Comparison of ENCODE assay signal across 28 cellular contexts in the genomic region with DNA sequence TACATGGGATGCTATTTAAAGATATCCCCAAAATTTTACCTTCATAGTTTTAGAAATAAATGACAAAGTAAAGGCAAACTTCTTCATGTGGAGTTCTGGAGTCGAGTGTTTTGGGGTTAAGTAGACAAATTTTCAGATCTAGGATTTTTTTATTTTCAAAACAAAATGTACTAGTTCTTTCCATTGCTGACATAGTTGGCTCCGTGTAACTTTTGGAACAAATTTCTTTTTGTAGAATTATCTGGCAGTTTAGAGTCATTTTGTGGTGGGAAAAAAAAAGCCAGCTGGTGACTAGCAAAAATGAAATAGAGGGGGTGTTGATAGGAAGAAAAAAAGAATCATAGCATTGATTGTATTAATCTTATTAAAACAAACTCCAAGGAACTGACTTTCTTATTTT.
DNase-seq lines count a peak whose midpoint lies in the region; ATAC-seq and TF ChIP-seq lines count a peak whose summit lies in the region.
"Had no signal": no experiment of that assay in that cellular context is flagged by ENCODE, and none has a peak within 500 bp of the region (broad histone marks: within the 10 kb centered on the region; RNA-seq: fewer than 3 reads in every experiment).

No MANE protein-coding gene starts in this region.

- ATAC-seq in gastroesophageal sphincter = no peak
- peak; percentile 51 for ATAC-seq in sciatic nerve
- ATAC-seq in upper lobe of right lung = no peak
- no peak for ATAC-seq in HG03108 (IDR thresholded peaks at IDR 0.05; ENCODE audit: unreplicated experiment)
- ATAC-seq in GM21723 (IDR thresholded peaks at IDR 0.05; ENCODE audit: unreplicated experiment) = no peak
- ATAC-seq: stimulated activated naive CD8-positive, alpha-beta T cell treated with anti-CD3 and anti-CD28 coated beads, Interleukin-15, amount 100 ng/mL, for 72 hours; T-helper 17 cell had no signal

- TF ChIP-seq EP300 in gastroesophageal sphincter (IDR thresholded peaks at IDR 0.05) = no peak

- peaks cover 2% of the 10 kb centered on the region for H3K9me3 Mint-ChIP-seq in chondrocyte (ENCODE audit: low read depth)
- H3K9me3 Mint-ChIP-seq: activated CD4-positive, alpha-beta memory T cell treated with anti-CD3 and anti-CD28 coated beads, Interleukin-2, amount 10 ng/mL, durations not matched to agents 7 days and 5 days; activated naive CD8-positive, alpha-beta T cell treated with anti-CD3 and anti-CD28 coated beads for 36 hours; activated T-helper 2 cell treated with anti-CD3 and anti-CD28 coated beads, Interferon-gamma antibody, Interleukin-2, Interleukin-4, amounts not matched to agents 10 μg/mL and 5 μg/mL and 100 μg/mL, durations not matched to agents 14 hours and 24 hours and 36 hours; central memory CD8-positive, alpha-beta T cell; naive B cell; stimulated activated naive CD8-positive, alpha-beta T cell treated with anti-CD3 and anti-CD28 coated beads, Interleukin-15, amount 100 ng/mL, for 72 hours had no signal

- H3K9me3 ChIP-seq in gastroesophageal sphincter (no peaks in the 10 kb centered on the region), upper lobe of right lung (no peaks in the 10 kb centered on the region)
- H3K9me3 ChIP-seq: MG63, SK-N-SH had no signal

- 23% methylated on average over 2 of the region's 2 CpGs; no CpG with 5 or more reads in 1 of the 2 donors for WGBS in gastroesophageal sphincter (ENCODE audit: low coverage in 1 of 2), 2 donors

- no peaks in the 10 kb centered on the region for H3K27me3 ChIP-seq in gastroesophageal sphincter
- H3K27me3 ChIP-seq in upper lobe of right lung = no peaks in the 10 kb centered on the region
- H3K27me3 ChIP-seq: MG63 had no signal

- no peak for TF ChIP-seq POLR2A in gastroesophageal sphincter (IDR thresholded peaks at IDR 0.05)

- intact Hi-C loops in sciatic nerve (cut with DNase I) (no loop called here), upper lobe of right lung (cut with DNase I) (no loop called here)

- H3K27ac ChIP-seq in gastroesophageal sphincter (peak overlapping the region in 3 of 4 donors; percentile 4 to 39 (median 38)), upper lobe of right lung (peak overlapping the region; percentile 62)
- H3K27ac ChIP-seq: RWPE1 had no signal

- H3K27ac Mint-ChIP-seq in chondrocyte (ENCODE audit: unreplicated experiment) = peak overlapping the region; percentile 74
- H3K27ac Mint-ChIP-seq: activated CD4-positive, alpha-beta memory T cell treated with anti-CD3 and anti-CD28 coated beads, Interleukin-2, amount 10 ng/mL, durations not matched to agents 7 days and 5 days; activated naive CD8-positive, alpha-beta T cell treated with anti-CD3 and anti-CD28 coated beads for 36 hours; activated T-helper 2 cell treated with anti-CD3 and anti-CD28 coated beads, Interferon-gamma antibody, Interleukin-2, Interleukin-4, amounts not matched to agents 10 μg/mL and 5 μg/mL and 100 μg/mL, durations not matched to agents 14 hours and 24 hours and 36 hours; CD4-positive, CD25-positive, alpha-beta regulatory T cell; naive B cell; stimulated activated naive CD8-positive, alpha-beta T cell treated with anti-CD3 and anti-CD28 coated beads, Interleukin-15, amount 100 ng/mL, for 72 hours; T-helper 17 cell had no signal

- TF ChIP-seq CTCF in chondrocyte (IDR thresholded peaks at IDR 0.05) (no peak), gastroesophageal sphincter (IDR thresholded peaks at IDR 0.05) (no peak), upper lobe of right lung (IDR thresholded peaks at IDR 0.05) (no peak)

- no peak overlapping the region for H3K4me3 Mint-ChIP-seq in chondrocyte (ENCODE audit: unreplicated experiment)
- H3K4me3 Mint-ChIP-seq: activated CD4-positive, alpha-beta memory T cell treated with anti-CD3 and anti-CD28 coated beads, Interleukin-2, amount 10 ng/mL, durations not matched to agents 7 days and 5 days; activated naive CD8-positive, alpha-beta T cell treated with anti-CD3 and anti-CD28 coated beads for 36 hours; CD4-positive, CD25-positive, alpha-beta regulatory T cell; central memory CD8-positive, alpha-beta T cell; naive B cell; stimulated activated naive CD8-positive, alpha-beta T cell treated with anti-CD3 and anti-CD28 coated beads, Interleukin-15, amount 100 ng/mL, for 72 hours; T-helper 17 cell had no signal

- peaks cover 93% of the 10 kb centered on the region for H3K4me1 Mint-ChIP-seq in chondrocyte (ENCODE audit: low read depth)
- H3K4me1 Mint-ChIP-seq: activated CD4-positive, alpha-beta memory T cell treated with anti-CD3 and anti-CD28 coated beads, Interleukin-2, amount 10 ng/mL, durations not matched to agents 7 days and 5 days; activated naive CD8-positive, alpha-beta T cell treated with anti-CD3 and anti-CD28 coated beads for 36 hours; CD4-positive, CD25-positive, alpha-beta regulatory T cell; central memory CD8-positive, alpha-beta T cell; naive B cell; stimulated activated naive CD8-positive, alpha-beta T cell treated with anti-CD3 and anti-CD28 coated beads, Interleukin-15, amount 100 ng/mL, for 72 hours; T-helper 17 cell had no signal

- no peaks in the 10 kb centered on the region for H3K36me3 Mint-ChIP-seq in chondrocyte (ENCODE audit: low read depth)
- H3K36me3 Mint-ChIP-seq: activated naive CD8-positive, alpha-beta T cell treated with anti-CD3 and anti-CD28 coated beads for 36 hours; CD4-positive, CD25-positive, alpha-beta regulatory T cell; naive B cell had no signal

- DNase-seq in chondrocyte (ENCODE audit: low spot score) (no peak), sciatic nerve (ENCODE audit: low spot score) (no peak), upper lobe of right lung (no peak), NCI-H2081 (lab: John Stamatoyannopoulos, UW) (no peak)
- DNase-seq: activated CD4-positive, alpha-beta memory T cell treated with anti-CD3 and anti-CD28 coated beads, Interleukin-2, amount 10 ng/mL, durations not matched to agents 7 days and 5 days; activated CD4-positive, alpha-beta T cell treated with anti-CD3 and anti-CD28 coated beads for 1 hour; activated CD8-positive, alpha-beta memory T cell treated with anti-CD3 and anti-CD28 coated beads, Interleukin-2, amount 50 U/mL, for 48 hours; activated naive CD8-positive, alpha-beta T cell treated with anti-CD3 and anti-CD28 coated beads for 36 hours; CD4-positive, CD25-positive, alpha-beta regulatory T cell; KBM-7; MG63; naive B cell; NCI-H1417 treated with DMSO at 0.1 percent for 48 hours; NCI-H2081 treated with DMSO at 0.1 percent for 48 hours; NCI-H345; occipital lobe; SK-N-SH; stimulated activated CD4-positive, alpha-beta T cell treated with anti-CD3 and anti-CD28 coated beads, Interleukin-1b, Interleukin-23, amount 100 ng/mL, for 48 hours; stimulated activated CD8-positive, alpha-beta memory T cell treated with anti-CD3 and anti-CD28 coated beads, Interleukin-4, amount 100 ng/mL, for 48 hours; stimulated activated naive CD8-positive, alpha-beta T cell treated with anti-CD3 and anti-CD28 coated beads, Interleukin-15, amount 100 ng/mL, for 72 hours; T-helper 17 cell had no signal

- H3K4me3 ChIP-seq in gastroesophageal sphincter (no peak overlapping the region), upper lobe of right lung (no peak overlapping the region)
- H3K4me3 ChIP-seq: MG63, smooth muscle cell had no signal

- peaks cover 2 to 51% (median 4%) of the 10 kb centered on the region in 3 donors for H3K4me1 ChIP-seq in gastroesophageal sphincter
- no peaks in the 10 kb centered on the region for H3K4me1 ChIP-seq in upper lobe of right lung

- H3K27me3 Mint-ChIP-seq in chondrocyte (ENCODE audit: low read depth) = no peaks in the 10 kb centered on the region
- H3K27me3 Mint-ChIP-seq: activated CD4-positive, alpha-beta memory T cell treated with anti-CD3 and anti-CD28 coated beads, Interleukin-2, amount 10 ng/mL, durations not matched to agents 7 days and 5 days had no signal

- H3K36me3 ChIP-seq in gastroesophageal sphincter (no peaks in the 10 kb centered on the region), upper lobe of right lung (no peaks in the 10 kb centered on the region)
